Comparison of ENCODE assay signal across 8 cellular contexts in genomic region chr14:64438181-64438839, GRCh38. TPM values are rescaled to one million over a fixed set of nuclear protein-coding genes. Genes with fewer than 3 reads are reported as not detected.
A peak's percentile ranks its signal among the peaks of the same experiment; 100 is the strongest.
DNase-seq lines count a peak whose midpoint lies in the region; ATAC-seq and TF ChIP-seq lines count a peak whose summit lies in the region.

No MANE protein-coding gene starts in this region.

- no peak overlapping the region for H3K27ac ChIP-seq in CD8-positive, alpha-beta T cell (ENCODE audit: low read depth, low read length)
- H3K27ac ChIP-seq in prostate gland (no peak overlapping the region), heart right ventricle (no peak overlapping the region)

- H3K27me3 ChIP-seq in CD8-positive, alpha-beta T cell (ENCODE audit: insufficient read depth, low read length): no peaks in the 10 kb centered on the region
- H3K27me3 ChIP-seq in prostate gland (replicated peaks; ENCODE audit: insufficient read depth) (no peaks in the 10 kb centered on the region), heart right ventricle (no peaks in the 10 kb centered on the region)

- peaks cover 12% of the 10 kb centered on the region for H3K4me1 Mint-ChIP-seq in CD8-positive, alpha-beta T cell (ENCODE audit: low read depth)
- H3K4me1 Mint-ChIP-seq in nephron: peaks cover 7% of the 10 kb centered on the region

- intact Hi-C loops in CD8-positive, alpha-beta T cell (cut with DNase I, micrococcal nuclease): no loop called here
- intact Hi-C loops in prostate gland (cut with DNase I) (no loop called here), heart right ventricle (cut with DNase I) (loop anchor here in 2 of 10 donors (5.0 to 10.0 kb wide), 2 partner anchors 39 to 196 kb away; no protein-coding TSS in a partner anchor)

- ATAC-seq in CD8-positive, alpha-beta T cell: peak; percentile 51
- ATAC-seq in heart right ventricle: no peak

- no peaks in the 10 kb centered on the region for H3K4me1 ChIP-seq in CD8-positive, alpha-beta T cell (ENCODE audit: insufficient read depth, low read length)
- H3K4me1 ChIP-seq in prostate gland (replicated peaks) (no peaks in the 10 kb centered on the region), heart right ventricle (peaks cover 0 to 14% (median 10%) of the 10 kb centered on the region in 9 donors)

- TF ChIP-seq CTCF in CD8-positive, alpha-beta T cell (IDR thresholded peaks at IDR 0.05): no peak
- TF ChIP-seq CTCF in nephron (IDR thresholded peaks at IDR 0.05; ENCODE audit: unreplicated experiment in 3 of 3) (no peak), prostate gland (IDR thresholded peaks at IDR 0.05) (no peak), heart right ventricle (IDR thresholded peaks at IDR 0.05) (no peak)

- POLR2A ChIA-PET in CD8-positive, alpha-beta T cell (lab: Charles Lee): no interaction called here

- WGBS in prostate gland: 76% methylated on average over 3 of the region's 3 CpGs
- 78 to 81% methylated on average over 3 of the region's 3 CpGs for WGBS in heart right ventricle, 2 donors

- DNase-seq in CD8-positive, alpha-beta T cell: peak in 1 of 7 experiments; percentile 27
- DNase-seq in M059J (ENCODE audit: low read depth): peak; percentile 90
- DNase-seq in dedifferentiated amniotic fluid mesenchymal stem cell (ENCODE audit: extremely low spot score): peak; percentile 80
- DNase-seq in prostate gland (ENCODE audit: low spot score): no peak
- no peak for DNase-seq in NCI-H774 (lab: John Stamatoyannopoulos, UW)
- DNase-seq in NCI-H82 (lab: John Stamatoyannopoulos, UW): no peak
- no peak for DNase-seq in heart right ventricle

- no peaks in the 10 kb centered on the region for H3K9me3 Mint-ChIP-seq in CD8-positive, alpha-beta T cell
- H3K9me3 Mint-ChIP-seq in nephron: no peaks in the 10 kb centered on the region

- CTCF ChIA-PET in CD8-positive, alpha-beta T cell (lab: Charles Lee): interaction anchor here (3.7 kb wide), 1 partner anchor 7 kb away, joined by 17 read pairs; no protein-coding TSS in a partner anchor

- TF ChIP-seq POLR2A in prostate gland (IDR thresholded peaks at IDR 0.05): no peak

- no peaks in the 10 kb centered on the region for H3K27me3 Mint-ChIP-seq in CD8-positive, alpha-beta T cell (ENCODE audit: low read depth)
- H3K27me3 Mint-ChIP-seq in nephron (ENCODE audit: low read depth): no peaks in the 10 kb centered on the region

- peaks cover 77% of the 10 kb centered on the region for H3K36me3 Mint-ChIP-seq in CD8-positive, alpha-beta T cell
- peaks cover 62% of the 10 kb centered on the region for H3K36me3 Mint-ChIP-seq in nephron (ENCODE audit: low read depth)

- no peaks in the 10 kb centered on the region for H3K36me3 ChIP-seq in CD8-positive, alpha-beta T cell (ENCODE audit: insufficient read depth, low read length)
- H3K36me3 ChIP-seq in prostate gland (no peaks in the 10 kb centered on the region), heart right ventricle (peaks cover 0 to 95% (median 15%) of the 10 kb centered on the region in 9 donors)

- H3K4me3 ChIP-seq in CD8-positive, alpha-beta T cell (ENCODE audit: low read depth, low read length): no peak overlapping the region
- H3K4me3 ChIP-seq in prostate gland (no peak overlapping the region), heart right ventricle (no peak overlapping the region)

- peak overlapping the region; percentile 21 for H3K27ac Mint-ChIP-seq in CD8-positive, alpha-beta T cell
- peak overlapping the region; percentile 74 to 91 (median 88) for H3K27ac Mint-ChIP-seq in nephron

- H3K9me3 ChIP-seq in CD8-positive, alpha-beta T cell (ENCODE audit: low read length): no peaks in the 10 kb centered on the region
- H3K9me3 ChIP-seq in prostate gland (no peaks in the 10 kb centered on the region), heart right ventricle (no peaks in the 10 kb centered on the region)

- no peak overlapping the region for H3K4me3 Mint-ChIP-seq in CD8-positive, alpha-beta T cell
- H3K4me3 Mint-ChIP-seq in nephron: no peak overlapping the region

RNA-seq across cellular contexts. Expression of gene AKAP5, which starts 27.0 kb away (rescaled TPM):
- 1 to 10 TPM; 3.7 TPM for total RNA-seq in CD8-positive, alpha-beta T cell
- total RNA-seq in M059J (2014; rRNA removed; shearing (Covaris generic)): 3.9 and 4.9 TPM in 2 replicates
- under 1 TPM; 0.51 to 0.82 TPM for total RNA-seq in prostate gland
- under 1 TPM; 0.12 to 0.51 (median 0.20) TPM for total RNA-seq in heart right ventricle
- polyA plus RNA-seq in heart right ventricle: under 1 TPM; 0.07 to 0.09 TPM

RNA-seq across cellular contexts. Expression of gene MTHFD1, which starts 50.2 kb away (rescaled TPM):
- total RNA-seq in CD8-positive, alpha-beta T cell: 10 to 100 TPM; 14.4 to 15.6 TPM
- total RNA-seq in M059J (2014; rRNA removed; shearing (Covaris generic)): 21.5 and 47.2 TPM in 2 replicates
- total RNA-seq in prostate gland (10 to 100 TPM; 26.1 to 34.7 TPM), heart right ventricle (10 to 100 TPM; 49.8 to 85.2 (median 66.9) TPM)
- 10 to 100 TPM; 34.5 to 47.7 TPM for polyA plus RNA-seq in heart right ventricle

Comparison
In these comparisons a context has a peak if more than half of its experiments do, and no peak if none do; other contexts are left out.
1. DNase-seq: peak in M059J (single experiment) and dedifferentiated amniotic fluid mesenchymal stem cell (single experiment); none in prostate gland (single experiment), NCI-H774 (single experiment), NCI-H82 (single experiment) and heart right ventricle (0 of 2).